In genomic region chr9:136532799-136533774, GRCh38 we compare ENCODE assay signal across 2 cellular contexts.
TF ChIP-seq lines count a peak whose summit lies in the region.

No MANE protein-coding gene starts in this region.

TF ChIP-seq in GM12878, 131 proteins besides CTCF, POLR2A, EP300 and RAD21 (continued from another document):
- no peak for TF ChIP-seq BCLAF1 (IDR thresholded peaks at IDR 0.05)
- TF ChIP-seq NKRF (conservative IDR thresholded peaks at IDR 0.05): no peak

TF ChIP-seq in GM23338, 12 proteins besides CTCF, POLR2A, EP300 and RAD21 (continued from another document):
- no peak for TF ChIP-seq ETS1 (IDR thresholded peaks at IDR 0.05)
